17 cellular contexts compared by ENCODE assay signal in the genomic region with DNA sequence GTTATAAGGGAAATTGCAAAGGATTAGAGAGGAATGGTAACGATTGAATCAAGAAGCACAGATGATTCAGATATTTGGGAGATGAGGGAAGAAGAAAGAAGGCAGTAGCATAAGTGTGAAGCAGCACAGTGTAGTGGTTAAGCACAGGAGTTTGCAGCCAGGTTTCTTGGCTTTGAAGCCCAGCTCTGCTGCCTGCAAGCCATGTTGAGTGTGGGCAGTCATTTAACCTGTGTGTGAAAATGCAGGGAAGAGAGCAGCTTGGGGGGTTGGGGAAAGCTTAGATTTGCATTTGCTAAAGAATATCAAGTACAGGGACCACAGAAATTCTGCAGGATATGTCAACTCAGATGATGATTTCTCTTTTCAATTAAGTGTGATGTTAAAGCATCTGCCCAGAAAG.
"Had no signal": no experiment of that assay in that cellular context is flagged by ENCODE, and none has a peak within 500 bp of the region (broad histone marks: within the 10 kb centered on the region; RNA-seq: fewer than 3 reads in every experiment).

No MANE protein-coding gene starts in this region.

- H3K36me3 ChIP-seq: neutrophil, sigmoid colon, tibial artery, upper lobe of left lung, uterus had no signal

- H3K4me1 ChIP-seq: upper lobe of left lung, uterus had no signal

- H3K27ac Mint-ChIP-seq: dendritic cell treated with granulocyte-macrophage colony-stimulating factor and Interleukin-4, amounts not matched to agents 40 ng/mL and 50 ng/mL, for 4 days; effector memory CD8-positive, alpha-beta T cell had no signal

- H3K9me3 Mint-ChIP-seq: dendritic cell treated with granulocyte-macrophage colony-stimulating factor and Interleukin-4, amounts not matched to agents 40 ng/mL and 50 ng/mL, for 4 days; effector memory CD8-positive, alpha-beta T cell had no signal

- H3K4me3 ChIP-seq: lung, sigmoid colon, skin epidermis, tibial artery, upper lobe of left lung, uterus had no signal

- H3K9me3 ChIP-seq: neutrophil, sigmoid colon, tibial artery, upper lobe of left lung, uterus had no signal

- ATAC-seq: effector memory CD8-positive, alpha-beta T cell; foreskin keratinocyte; left colon; left ventricle myocardium superior; naive thymus-derived CD4-positive, alpha-beta T cell had no signal

- H3K27me3 Mint-ChIP-seq: dendritic cell treated with granulocyte-macrophage colony-stimulating factor and Interleukin-4, amounts not matched to agents 40 ng/mL and 50 ng/mL, for 4 days; effector memory CD8-positive, alpha-beta T cell; naive thymus-derived CD4-positive, alpha-beta T cell had no signal

- DNase-seq: effector memory CD8-positive, alpha-beta T cell; erythroblast; foreskin keratinocyte; hippocampal formation; left colon; left ventricle myocardium superior; naive thymus-derived CD4-positive, alpha-beta T cell; sigmoid colon; stimulated activated CD4-positive, alpha-beta T cell treated with anti-CD3 and anti-CD28 coated beads, Interleukin-12 subunit alpha, Interleukin-12 subunit beta, amount 100 ng/mL, for 4 hours; stimulated activated naive CD4-positive, alpha-beta T cell treated with Interleukin-2 at 50 U/mL for 16 hours; tibial artery; upper lobe of left lung; uterus had no signal

- H3K27ac ChIP-seq: foreskin keratinocyte, neutrophil, sigmoid colon, skin epidermis, tibial artery, upper lobe of left lung, uterus had no signal

- H3K4me3 Mint-ChIP-seq: dendritic cell treated with granulocyte-macrophage colony-stimulating factor and Interleukin-4, amounts not matched to agents 40 ng/mL and 50 ng/mL, for 4 days; effector memory CD8-positive, alpha-beta T cell had no signal

- H3K27me3 ChIP-seq: foreskin keratinocyte, neutrophil, sigmoid colon, tibial artery, upper lobe of left lung, uterus had no signal
